8 cellular contexts compared by ENCODE assay signal in the genomic region with DNA sequence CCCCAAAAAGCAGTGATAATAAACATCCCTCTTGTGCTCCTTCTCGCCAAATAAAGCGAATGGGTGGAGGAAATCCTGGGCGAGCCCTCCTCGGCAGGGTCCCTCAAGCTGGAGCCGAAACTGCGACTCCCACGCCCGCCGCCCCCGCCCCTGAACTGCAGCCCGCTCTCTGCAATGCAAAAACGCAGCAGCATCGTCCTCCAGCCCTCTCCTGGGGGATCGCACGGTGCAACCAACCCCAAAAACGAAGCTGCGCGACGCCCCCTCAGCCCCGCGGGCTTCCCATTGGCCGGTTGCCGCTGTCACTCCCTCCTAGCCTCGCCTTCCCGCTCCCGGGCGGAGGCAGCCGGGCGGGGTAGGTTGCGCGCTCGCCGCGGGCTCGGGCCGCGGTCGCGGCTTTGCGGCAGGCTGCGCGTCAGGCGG. TPM values are rescaled to one million over a fixed set of nuclear protein-coding genes. Genes with fewer than 3 reads are reported as not detected.
DNase-seq lines count a peak whose midpoint lies in the region; ATAC-seq and TF ChIP-seq lines count a peak whose summit lies in the region.

A gene with protein sequence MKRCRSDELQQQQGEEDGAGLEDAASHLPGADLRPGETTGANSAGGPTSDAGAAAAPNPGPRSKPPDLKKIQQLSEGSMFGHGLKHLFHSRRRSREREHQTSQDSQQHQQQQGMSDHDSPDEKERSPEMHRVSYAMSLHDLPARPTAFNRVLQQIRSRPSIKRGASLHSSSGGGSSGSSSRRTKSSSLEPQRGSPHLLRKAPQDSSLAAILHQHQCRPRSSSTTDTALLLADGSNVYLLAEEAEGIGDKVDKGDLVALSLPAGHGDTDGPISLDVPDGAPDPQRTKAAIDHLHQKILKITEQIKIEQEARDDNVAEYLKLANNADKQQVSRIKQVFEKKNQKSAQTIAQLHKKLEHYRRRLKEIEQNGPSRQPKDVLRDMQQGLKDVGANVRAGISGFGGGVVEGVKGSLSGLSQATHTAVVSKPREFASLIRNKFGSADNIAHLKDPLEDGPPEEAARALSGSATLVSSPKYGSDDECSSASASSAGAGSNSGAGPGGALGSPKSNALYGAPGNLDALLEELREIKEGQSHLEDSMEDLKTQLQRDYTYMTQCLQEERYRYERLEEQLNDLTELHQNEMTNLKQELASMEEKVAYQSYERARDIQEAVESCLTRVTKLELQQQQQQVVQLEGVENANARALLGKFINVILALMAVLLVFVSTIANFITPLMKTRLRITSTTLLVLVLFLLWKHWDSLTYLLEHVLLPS (plus strand): TSS at position 363 of the 423 bp plus-strand sequence. CDS start 619 bp downstream, outside the sequence.

- peaks cover 36% of the 10 kb centered on the region for H3K4me1 ChIP-seq in mononuclear cell (ENCODE audit: insufficient read depth, low read length)

- POLR2A ChIA-PET in AG04449 (lab: Yijun Ruan, JAX): interaction anchor here (0.7 to 1.2 kb wide), 4 partner anchors 16 to 31 kb away, joined by 3 to 4 read pairs (median 4); a partner anchor contains a TSS

- CTCF ChIA-PET in AG04449 (lab: Yijun Ruan, JAX): interaction anchor here (1.1 to 4.7 kb wide), 7 partner anchors 15 to 107 kb away, joined by 4 to 37 read pairs (median 11); no protein-coding TSS in a partner anchor

- ATAC-seq in GM19351 (IDR thresholded peaks at IDR 0.05; ENCODE audit: unreplicated experiment): peak; percentile 92

- no peaks in the 10 kb centered on the region for H3K9me3 ChIP-seq in mononuclear cell (ENCODE audit: low read depth, low read length)

- peaks cover 31% of the 10 kb centered on the region for H3K27me3 ChIP-seq in mononuclear cell (ENCODE audit: insufficient read depth, low read length)

- in situ Hi-C loops in KBM-7 (cut with MboI; ENCODE audit: low pct_unique_long_range_greater_than_20kb, low sequenced_read_pairs): no loop called here

- H3K4me3 ChIP-seq in AG04449 (ENCODE audit: low read depth, low read length): peak within 1 kb of the TSS; percentile 73
- H3K4me3 ChIP-seq in epithelial cell of proximal tubule (ENCODE audit: low read depth, low read length): peak within 1 kb of the TSS; percentile 68
- H3K4me3 ChIP-seq in mononuclear cell (ENCODE audit: low read length): peak within 1 kb of the TSS; percentile 39

- no peak for TF ChIP-seq CTCF in AG04449 (IDR thresholded peaks at IDR 0.05; ENCODE audit: insufficient read depth, low read length, missing control alignments)
- TF ChIP-seq CTCF in epithelial cell of proximal tubule (conservative IDR thresholded peaks at IDR 0.05; ENCODE audit: low read depth, low read length): no peak

- DNase-seq in AG04449 (ENCODE audit: low read depth, low spot score) (no peak), KBM-7 (peak; percentile 89), epithelial cell of proximal tubule (ENCODE audit: low read depth) (no peak)
- peak; percentile 82 for DNase-seq in activated T-cell treated with anti-CD3 and anti-CD28 coated beads, Interleukin-2, amount 50 U/mL, for 1 hour
- DNase-seq in stimulated activated CD8-positive, alpha-beta memory T cell treated with anti-CD3 and anti-CD28 coated beads, Interleukin-2, amount 100 ng/mL, for 1 hour (ENCODE audit: low read depth in 2 of 2): peak; percentile 68 to 71

TF ChIP-seq in PFSK-1, 5 proteins besides CTCF, POLR2A, EP300 and RAD21:
- TF ChIP-seq POLR2AphosphoS5 (IDR thresholded peaks at IDR 0.05; ENCODE audit: low read depth, low read length) (peak; percentile 55; the same call in 1 of the 2 replicates), FOXP2 (optimal IDR thresholded peaks at IDR 0.05; ENCODE audit: borderline replicate concordance, extremely low read depth, extremely low read length, insufficient read depth) (peak; percentile 53), TAF1 (IDR thresholded peaks at IDR 0.05; ENCODE audit: borderline replicate concordance, insufficient read depth, low read length) (peak; percentile 56; the same call in 1 of the 2 replicates), SIN3A (IDR thresholded peaks at IDR 0.05; ENCODE audit: borderline replicate concordance, insufficient read depth, low read length) (no peak)
- TF ChIP-seq, protein P1, sequence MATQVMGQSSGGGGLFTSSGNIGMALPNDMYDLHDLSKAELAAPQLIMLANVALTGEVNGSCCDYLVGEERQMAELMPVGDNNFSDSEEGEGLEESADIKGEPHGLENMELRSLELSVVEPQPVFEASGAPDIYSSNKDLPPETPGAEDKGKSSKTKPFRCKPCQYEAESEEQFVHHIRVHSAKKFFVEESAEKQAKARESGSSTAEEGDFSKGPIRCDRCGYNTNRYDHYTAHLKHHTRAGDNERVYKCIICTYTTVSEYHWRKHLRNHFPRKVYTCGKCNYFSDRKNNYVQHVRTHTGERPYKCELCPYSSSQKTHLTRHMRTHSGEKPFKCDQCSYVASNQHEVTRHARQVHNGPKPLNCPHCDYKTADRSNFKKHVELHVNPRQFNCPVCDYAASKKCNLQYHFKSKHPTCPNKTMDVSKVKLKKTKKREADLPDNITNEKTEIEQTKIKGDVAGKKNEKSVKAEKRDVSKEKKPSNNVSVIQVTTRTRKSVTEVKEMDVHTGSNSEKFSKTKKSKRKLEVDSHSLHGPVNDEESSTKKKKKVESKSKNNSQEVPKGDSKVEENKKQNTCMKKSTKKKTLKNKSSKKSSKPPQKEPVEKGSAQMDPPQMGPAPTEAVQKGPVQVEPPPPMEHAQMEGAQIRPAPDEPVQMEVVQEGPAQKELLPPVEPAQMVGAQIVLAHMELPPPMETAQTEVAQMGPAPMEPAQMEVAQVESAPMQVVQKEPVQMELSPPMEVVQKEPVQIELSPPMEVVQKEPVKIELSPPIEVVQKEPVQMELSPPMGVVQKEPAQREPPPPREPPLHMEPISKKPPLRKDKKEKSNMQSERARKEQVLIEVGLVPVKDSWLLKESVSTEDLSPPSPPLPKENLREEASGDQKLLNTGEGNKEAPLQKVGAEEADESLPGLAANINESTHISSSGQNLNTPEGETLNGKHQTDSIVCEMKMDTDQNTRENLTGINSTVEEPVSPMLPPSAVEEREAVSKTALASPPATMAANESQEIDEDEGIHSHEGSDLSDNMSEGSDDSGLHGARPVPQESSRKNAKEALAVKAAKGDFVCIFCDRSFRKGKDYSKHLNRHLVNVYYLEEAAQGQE (IDR thresholded peaks at IDR 0.05; ENCODE audit: insufficient read depth in 1 of 2, low read depth in 2 of 2, low read length in 2 of 2): no peak
TF ChIP-seq in PFSK-1: peak in this region for 3.

RNA-seq across cellular contexts. Expression of the gene that starts here (rescaled TPM):
- polyA plus RNA-seq in PFSK-1 (2012; ENCODE audit: insufficient read length, low read depth): 4.6 TPM
- total RNA-seq in epithelial cell of proximal tubule (4.4 and 5.0 TPM in 2 replicates), mononuclear cell (4.3 TPM)

Comparison
In these comparisons a context has a peak if more than half of its experiments do, and no peak if none do; other contexts are left out.
1. DNase-seq: peak in KBM-7 (single experiment), activated T-cell treated with anti-CD3 and anti-CD28 coated beads, Interleukin-2, amount 50 U/mL, for 1 hour (single experiment) and stimulated activated CD8-positive, alpha-beta memory T cell treated with anti-CD3 and anti-CD28 coated beads, Interleukin-2, amount 100 ng/mL, for 1 hour (2 of 2); none in AG04449 (single experiment) and epithelial cell of proximal tubule (single experiment).
2. Peak in every context shown above with its lines, with median percentiles within 50 percentile points of each other: H3K4me3 ChIP-seq.